ENCODE assay signal across 9 cellular contexts in the genomic region with DNA sequence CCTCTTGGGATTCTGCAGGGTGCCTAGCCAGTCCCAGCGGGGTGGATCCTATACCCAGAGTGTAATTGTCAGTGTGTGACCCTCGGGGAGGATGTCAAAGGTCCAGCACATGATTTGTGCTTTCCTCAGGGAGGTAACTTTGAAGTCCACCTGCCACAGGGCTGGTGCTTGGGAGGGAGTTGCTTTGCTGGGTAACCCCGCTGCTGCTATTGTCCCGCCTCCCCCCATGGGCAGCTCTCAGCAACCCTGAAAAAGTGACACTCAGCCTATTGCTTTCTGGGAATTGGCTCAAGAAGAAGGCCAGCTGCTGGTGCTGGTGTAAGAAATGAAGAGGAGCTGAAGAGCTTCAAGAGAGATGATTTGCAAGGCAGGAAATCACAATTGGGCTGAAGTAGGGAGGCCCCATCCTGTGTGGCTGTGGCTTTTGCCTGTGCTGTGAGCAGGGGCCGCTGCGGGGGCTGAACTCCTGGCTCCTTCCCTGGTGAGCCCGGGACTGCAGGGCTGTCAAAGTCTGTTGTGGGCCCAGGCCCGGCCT. TPM values are rescaled to one million over a fixed set of nuclear protein-coding genes. Genes with fewer than 3 reads are reported as not detected.
DNase-seq lines count a peak whose midpoint lies in the region; TF ChIP-seq lines count a peak whose summit lies in the region.
"Had no signal": no experiment of that assay in that cellular context is flagged by ENCODE, and none has a peak within 500 bp of the region (broad histone marks: within the 10 kb centered on the region; RNA-seq: fewer than 3 reads in every experiment).

No MANE protein-coding gene starts in this region.

- no peak overlapping the region for H2AFZ ChIP-seq in hepatocyte

- no peak overlapping the region for H3K4me3 ChIP-seq in thyroid gland (replicated peaks in 1 of 3)
- no peak overlapping the region for H3K4me3 ChIP-seq in hepatocyte
- H3K4me3 ChIP-seq in ascending aorta = no peak overlapping the region
- H3K4me3 ChIP-seq: A549 had no signal

- H3K9me3 ChIP-seq in thyroid gland = no peaks in the 10 kb centered on the region
- no peaks in the 10 kb centered on the region for H3K9me3 ChIP-seq in hepatocyte (ENCODE audit: low read depth)
- no peaks in the 10 kb centered on the region for H3K9me3 ChIP-seq in ascending aorta
- H3K9me3 ChIP-seq: A549 had no signal

- H3K27ac ChIP-seq in thyroid gland (peak overlapping the region in 1 of 3 donors; percentile 92), hepatocyte (no peak overlapping the region), ascending aorta (peak overlapping the region in 1 of 2 donors; percentile 4)
- H3K27ac ChIP-seq: A549 had no signal

- WGBS in thyroid gland, 2 donors = 46 to 49% methylated on average over 8 of the region's 8 CpGs
- WGBS in hepatocyte (ENCODE audit: low lambda C conversion rate, missing lambda C conversion rate) = 85% methylated on average over 8 of the region's 8 CpGs

- H3K27me3 ChIP-seq in thyroid gland (no peaks in the 10 kb centered on the region), hepatocyte (no peaks in the 10 kb centered on the region), ascending aorta (no peaks in the 10 kb centered on the region)

- H3K79me2 ChIP-seq in hepatocyte = no peaks in the 10 kb centered on the region

- H3K4me1 ChIP-seq in thyroid gland = peaks cover 14 to 49% of the 10 kb centered on the region in 2 donors
- H3K4me1 ChIP-seq in hepatocyte (ENCODE audit: insufficient read depth) = no peaks in the 10 kb centered on the region
- H3K4me1 ChIP-seq in ascending aorta = peaks cover 0 to 14% of the 10 kb centered on the region in 2 donors
- H3K4me1 ChIP-seq: A549 had no signal

- DNase-seq in NCI-H510A treated with DMSO at 0.1 percent for 48 hours (lab: John Stamatoyannopoulos, UW) (peak; percentile 45), NCI-H510A (lab: John Stamatoyannopoulos, UW) (no peak), T-helper 9 cell (peak; percentile 30), thyroid gland (peak; percentile 20 to 30), NCI-H226 (no peak), hepatocyte (ENCODE audit: low spot score) (no peak), ascending aorta (ENCODE audit: low spot score in 2 of 2) (no peak)
- peak; percentile 14 for DNase-seq in effector CD4-positive, alpha-beta T cell

- H3K36me3 ChIP-seq in thyroid gland (no peaks in the 10 kb centered on the region), hepatocyte (replicated peaks; ENCODE audit: insufficient read depth, low read depth) (no peaks in the 10 kb centered on the region), ascending aorta (peaks cover 0 to 9% of the 10 kb centered on the region in 2 donors)

- no peaks in the 10 kb centered on the region for H3K9me2 ChIP-seq in hepatocyte (replicated peaks; ENCODE audit: insufficient read depth)

- TF ChIP-seq POLR2A in thyroid gland (IDR thresholded peaks at IDR 0.05) = no peak

- H4K20me1 ChIP-seq in hepatocyte (ENCODE audit: insufficient read depth, poor library complexity, severe bottlenecking) = no peaks in the 10 kb centered on the region

- intact Hi-C loops in thyroid gland (cut with DNase I) (no loop called here), ascending aorta (cut with DNase I) (no loop called here)

- TF ChIP-seq CTCF in thyroid gland (IDR thresholded peaks at IDR 0.05) (no peak), hepatocyte (IDR thresholded peaks at IDR 0.05; ENCODE audit: poor library complexity) (no peak), ascending aorta (IDR thresholded peaks at IDR 0.05) (no peak)

- no peak overlapping the region for H3K4me2 ChIP-seq in hepatocyte
- H3K4me2 ChIP-seq: A549 had no signal

RNA-seq across cellular contexts. Expression of gene EMILIN2, which starts 36.4 kb away (rescaled TPM):
- total RNA-seq in thyroid gland (10 to 100 TPM; 17.9 to 29.9 (median 22.2) TPM), hepatocyte (10.6 and 11.9 TPM in 2 replicates), ascending aorta (22.4 TPM)
- polyA plus RNA-seq in hepatocyte = 16.8 and 21.6 TPM in 2 replicates

Comparison
In these comparisons a context has a peak if more than half of its experiments do, and no peak if none do; other contexts are left out.
1. DNase-seq: peak in NCI-H510A treated with DMSO at 0.1 percent for 48 hours (single experiment), T-helper 9 cell (single experiment), effector CD4-positive, alpha-beta T cell (single experiment) and thyroid gland (2 of 2); none in NCI-H510A (single experiment), NCI-H226 (single experiment), hepatocyte (single experiment) and ascending aorta (0 of 2).